ENCODE assay signal across 28 cellular contexts in the genomic region with DNA sequence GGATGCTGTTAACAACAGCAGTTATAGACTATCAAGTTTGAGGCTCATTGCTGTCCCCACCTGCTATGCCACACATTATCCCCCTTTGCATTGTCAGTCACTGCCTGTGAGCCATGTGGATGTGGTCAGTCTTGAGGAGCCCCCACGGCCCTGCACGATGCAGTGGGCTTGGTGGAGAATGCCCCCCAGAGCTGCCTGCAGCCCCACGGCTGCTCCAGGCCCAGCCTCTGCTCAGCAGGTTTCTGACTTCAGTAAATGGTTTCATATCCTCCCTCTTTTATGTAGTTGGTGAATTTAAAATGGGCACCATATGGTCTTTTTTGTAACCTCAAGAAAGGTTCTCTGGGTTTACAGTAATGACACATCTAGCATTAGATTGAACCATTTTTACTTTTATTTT.
"Had no signal": no experiment of that assay in that cellular context is flagged by ENCODE, and none has a peak within 500 bp of the region (broad histone marks: within the 10 kb centered on the region; RNA-seq: fewer than 3 reads in every experiment).

No MANE protein-coding gene starts in this region.

- H3K4me3 ChIP-seq: cardiac muscle cell, coronary artery, dorsolateral prefrontal cortex, gastrocnemius medialis, suprapubic skin, tibial nerve had no signal

- ATAC-seq: activated CD8-positive, alpha-beta memory T cell treated with anti-CD3 and anti-CD28 coated beads, Interleukin-2, amount 10 ng/mL, durations not matched to agents 7 days and 5 days; activated CD8-positive, alpha-beta T cell treated with anti-CD3 and anti-CD28 coated beads, Interleukin-2, amount 10 ng/mL, durations not matched to agents 7 days and 5 days; activated T-cell treated with anti-CD3 and anti-CD28 coated beads, Interleukin-2, amount 50 U/mL, for 72 hours; gastrocnemius medialis; left colon; naive thymus-derived CD4-positive, alpha-beta T cell; right cardiac atrium; stimulated activated naive B cell treated with anti-CD40 and anti-IgM and Interleukin-4, amounts not matched to agents 10 μg/mL and 1 μg/mL and 100 μg/mL, for 72 hours had no signal

- H3K27ac ChIP-seq: cardiac muscle cell, coronary artery, dorsolateral prefrontal cortex, gastrocnemius medialis, suprapubic skin, tibial nerve had no signal

- H3K9me3 ChIP-seq: gastrocnemius medialis had no signal

- DNase-seq: activated B cell treated with CpG ODN at 0.5 μM for 24 hours; activated CD8-positive, alpha-beta memory T cell treated with anti-CD3 and anti-CD28 coated beads, Interleukin-2, amount 10 ng/mL, durations not matched to agents 7 days and 5 days; activated CD8-positive, alpha-beta T cell treated with anti-CD3 and anti-CD28 coated beads, Interleukin-2, amount 10 ng/mL, durations not matched to agents 7 days and 5 days; activated effector memory CD4-positive, alpha-beta T cell treated with Interleukin-2 at 50 U/mL for 16 hours; activated naive CD4-positive, alpha-beta T cell treated with Interleukin-2 at 50 U/mL for 16 hours; activated T-cell treated with anti-CD3 and anti-CD28 coated beads, Interleukin-2, amount 50 U/mL, for 72 hours; anterior cingulate cortex; cerebellar nuclear complex; dorsolateral prefrontal cortex; effector memory CD4-positive, alpha-beta T cell; gastrocnemius medialis; head of caudate nucleus; hippocampal formation; kidney; left colon; midbrain; naive thymus-derived CD4-positive, alpha-beta T cell; occipital lobe; posterior cingulate gyrus; right cardiac atrium; stimulated activated CD4-positive, alpha-beta T cell treated with anti-CD3 and anti-CD28 coated beads, Interleukin-15, amount 100 ng/mL, for 24 hours; stimulated activated CD4-positive, alpha-beta T cell treated with anti-CD3 and anti-CD28 coated beads, Interleukin-2, amount 100 ng/mL, for 24 hours; stimulated activated naive B cell treated with anti-CD40 and anti-IgM and Interleukin-4, amounts not matched to agents 10 μg/mL and 1 μg/mL and 100 μg/mL, for 72 hours; T-helper 2 cell had no signal

- H3K4me1 ChIP-seq: gastrocnemius medialis, suprapubic skin, tibial nerve had no signal

- H3K36me3 ChIP-seq: cardiac muscle cell, gastrocnemius medialis, suprapubic skin, tibial nerve had no signal

- H3K27me3 ChIP-seq: cardiac muscle cell, suprapubic skin, tibial nerve had no signal
